ENCODE assay signal across 8 cellular contexts in genomic region chr19:45507864-45508680, GRCh38. TPM values are rescaled to one million over a fixed set of nuclear protein-coding genes. Genes with fewer than 3 reads are reported as not detected.
DNase-seq lines count a peak whose midpoint lies in the region; ATAC-seq, FAIRE-seq and TF ChIP-seq lines count a peak whose summit lies in the region.

No MANE protein-coding gene starts in this region.

- no peak for FAIRE-seq in D721Med (lab: Jason Lieb, UNC)

- peak overlapping the region; percentile 90 for H3K4me3 Mint-ChIP-seq in activated naive CD8-positive, alpha-beta T cell

- TF ChIP-seq CTCF in GM12865 (IDR thresholded peaks at IDR 0.05; ENCODE audit: insufficient read depth, low read depth, low read length, missing control alignments) (no peak), D721Med (IDR thresholded peaks at IDR 0.05; ENCODE audit: insufficient read depth, missing control alignments) (no peak)

- intact Hi-C loops in left ventricle myocardium superior (cut with micrococcal nuclease): no loop called here
- intact Hi-C loops in sciatic nerve (cut with DNase I): no loop called here

- peak; percentile 4 for ATAC-seq in left ventricle myocardium superior
- peak; percentile 1 for ATAC-seq in sciatic nerve

- peak; percentile 79 for DNase-seq in GM12865 (ENCODE audit: low read depth)
- DNase-seq in NCI-H774 (lab: John Stamatoyannopoulos, UW): peak; percentile 34
- DNase-seq in left ventricle myocardium superior: peak; percentile 67
- no peak for DNase-seq in sciatic nerve (ENCODE audit: low spot score)
- no peak for DNase-seq in NCI-H526 treated with DMSO at 0.1 percent for 48 hours (lab: John Stamatoyannopoulos, UW)
- DNase-seq in SKM-1 treated with dmso at 0.1 percent for 144 hours (lab: John Stamatoyannopoulos, UW; ENCODE audit: unreplicated experiment): no peak
- DNase-seq in D721Med (ENCODE audit: insufficient read length, low spot score): no peak

- H3K27me3 Mint-ChIP-seq in activated naive CD8-positive, alpha-beta T cell: no peaks in the 10 kb centered on the region

- H3K27ac Mint-ChIP-seq in activated naive CD8-positive, alpha-beta T cell: peak overlapping the region; percentile 50

- peaks cover 3% of the 10 kb centered on the region for H3K36me3 Mint-ChIP-seq in activated naive CD8-positive, alpha-beta T cell

- peak overlapping the region; percentile 95 for H3K4me3 ChIP-seq in GM12865 (ENCODE audit: low read depth, low read length)

- peaks cover 52% of the 10 kb centered on the region for H3K4me1 Mint-ChIP-seq in activated naive CD8-positive, alpha-beta T cell (ENCODE audit: low read depth)

- no peaks in the 10 kb centered on the region for H3K9me3 Mint-ChIP-seq in activated naive CD8-positive, alpha-beta T cell (ENCODE audit: low read depth)

RNA-seq across cellular contexts. Expression of gene VASP, which starts 0.8 kb away (rescaled TPM):
- 43.3 TPM for total RNA-seq in left ventricle myocardium superior
- total RNA-seq in sciatic nerve: 72.1 TPM

RNA-seq across cellular contexts. Expression of gene PPM1N, which starts 9.8 kb away (rescaled TPM):
- total RNA-seq in left ventricle myocardium superior: 0.57 TPM
- total RNA-seq in sciatic nerve: 1.8 TPM

RNA-seq across cellular contexts. Expression of gene RTN2, which starts 11.2 kb away (rescaled TPM):
- total RNA-seq in left ventricle myocardium superior (29.8 TPM), sciatic nerve (4.0 TPM)

RNA-seq across cellular contexts. Expression of gene FOSB, which starts 40.3 kb away (rescaled TPM):
- total RNA-seq in left ventricle myocardium superior (0.79 TPM), sciatic nerve (3.7 TPM)

Comparison
In these comparisons a context has a peak if more than half of its experiments do, and no peak if none do; other contexts are left out.
1. DNase-seq: peak in GM12865 (single experiment), NCI-H774 (single experiment) and left ventricle myocardium superior (single experiment); none in sciatic nerve (single experiment), NCI-H526 treated with DMSO at 0.1 percent for 48 hours (single experiment), SKM-1 treated with dmso at 0.1 percent for 144 hours (single experiment) and D721Med (single experiment).